In genomic region chr1:55050283-55050682, GRCh38 we compare ENCODE assay signal across 16 cellular contexts. TPM values are rescaled to one million over a fixed set of nuclear protein-coding genes. Genes with fewer than 3 reads are reported as not detected.
DNase-seq lines count a peak whose midpoint lies in the region; ATAC-seq and TF ChIP-seq lines count a peak whose summit lies in the region.
"Had no signal": no experiment of that assay in that cellular context is flagged by ENCODE, and none has a peak within 500 bp of the region (broad histone marks: within the 10 kb centered on the region; RNA-seq: fewer than 3 reads in every experiment).

No MANE protein-coding gene starts in this region.

- H3K4me3 ChIP-seq in left ventricle myocardium inferior (no peak overlapping the region), spleen (no peak overlapping the region)
- H3K4me3 ChIP-seq: ovary, uterus had no signal

- no peak for TF ChIP-seq POLR2A in spleen (IDR thresholded peaks at IDR 0.05)

- 55 to 72% (median 67%) methylated on average over 8 to 9 of the region's 9 CpGs for WGBS in spleen, 5 donors

- CTCF ChIA-PET in RWPE1 (lab: Yijun Ruan, JAX), result no interaction called here

- intact Hi-C loops in Right ventricle myocardium inferior (cut with DNase I), result no loop called here
- intact Hi-C loops in left ventricle myocardium inferior (cut with micrococcal nuclease), result no loop called here
- intact Hi-C loops in spleen (cut with DNase I; ENCODE audit: low total_unique reads), result no loop called here

- H3K9me3 ChIP-seq in left ventricle myocardium inferior (replicated peaks), result no peaks in the 10 kb centered on the region
- no peaks in the 10 kb centered on the region for H3K9me3 ChIP-seq in spleen
- H3K9me3 ChIP-seq: ovary, uterus had no signal

- POLR2A ChIA-PET in RWPE1 (lab: Yijun Ruan, JAX; ENCODE audit: low non-redundant PET), result no interaction called here

- H3K27me3 ChIP-seq in left ventricle myocardium inferior (ENCODE audit: low read depth) (peaks cover 5% of the 10 kb centered on the region), spleen (replicated peaks in 1 of 7) (no peaks in the 10 kb centered on the region)
- H3K27me3 ChIP-seq: ovary, uterus had no signal

- ATAC-seq in Right ventricle myocardium inferior (peak; percentile 15), HG03175 (IDR thresholded peaks at IDR 0.05; ENCODE audit: unreplicated experiment) (no peak)

- no peaks in the 10 kb centered on the region for H3K36me3 ChIP-seq in left ventricle myocardium inferior
- H3K36me3 ChIP-seq in spleen, result peaks cover 0 to 23% (median 0%) of the 10 kb centered on the region in 6 donors
- H3K36me3 ChIP-seq: ovary, uterus had no signal

- H3K4me1 ChIP-seq in left ventricle myocardium inferior, result peaks cover 36% of the 10 kb centered on the region
- H3K4me1 ChIP-seq in spleen, result peaks cover 0 to 20% (median 3%) of the 10 kb centered on the region in 6 donors
- H3K4me1 ChIP-seq: uterus had no signal

- TF ChIP-seq CTCF in left ventricle myocardium inferior (IDR thresholded peaks at IDR 0.05; ENCODE audit: borderline replicate concordance), result no peak
- TF ChIP-seq CTCF in RWPE1 (conservative IDR thresholded peaks at IDR 0.05; ENCODE audit: low read depth), result no peak
- no peak for TF ChIP-seq CTCF in spleen (IDR thresholded peaks at IDR 0.05 in 8 of 11, conservative IDR thresholded peaks at IDR 0.05 in 3 of 11)

- DNase-seq in Right ventricle myocardium inferior (ENCODE audit: missing footprints) (no peak), left ventricle myocardium inferior (no peak), RWPE1 (ENCODE audit: low spot score) (no peak), fibroblast of peridontal ligament (ENCODE audit: extremely low read depth) (peak; percentile 80), superior temporal gyrus (ENCODE audit: extremely low spot score) (peak; percentile 30), spleen (no peak)
- no peak for DNase-seq in activated CD8-positive, alpha-beta memory T cell treated with anti-CD3 and anti-CD28 coated beads, Interleukin-2, amount 50 U/mL, for 48 hours
- DNase-seq: ACHN; activated naive CD8-positive, alpha-beta T cell treated with anti-CD3 and anti-CD28 coated beads for 36 hours; DMS53; HCEC 1CT; NCI-H146; uterus had no signal

- H3K27ac ChIP-seq in left ventricle myocardium inferior (replicated peaks) (no peak overlapping the region), RWPE1 (peak overlapping the region; percentile 43), spleen (no peak overlapping the region)
- H3K27ac ChIP-seq: ovary, uterus had no signal

RNA-seq across cellular contexts. Expression of gene PCSK9, which starts 10.9 kb away (rescaled TPM):
- total RNA-seq in Right ventricle myocardium inferior (not detected), left ventricle myocardium inferior (not detected), spleen (under 1 TPM in 5 of 7 donors, not detected in 2; 0.10 to 0.85 (median 0.18) TPM)
- under 1 TPM in 2 of 3 donors, not detected in 1; 0.03 to 0.26 TPM for polyA plus RNA-seq in spleen
- total RNA-seq: activated CD8-positive, alpha-beta memory T cell treated with anti-CD3 and anti-CD28 coated beads for 36 hours; activated naive CD8-positive, alpha-beta T cell treated with anti-CD3 and anti-CD28 coated beads for 36 hours had no signal

RNA-seq across cellular contexts. Expression of gene BSND, which starts 51.5 kb away (rescaled TPM):
- not detected for total RNA-seq in Right ventricle myocardium inferior
- total RNA-seq in left ventricle myocardium inferior, result not detected
- total RNA-seq in spleen, result under 1 TPM in 3 of 7 donors, not detected in 4; 0.09 to 0.20 (median 0.15) TPM
- under 1 TPM in 2 of 3 donors, not detected in 1; 0.02 to 0.03 TPM for polyA plus RNA-seq in spleen
- total RNA-seq: activated CD8-positive, alpha-beta memory T cell treated with anti-CD3 and anti-CD28 coated beads for 36 hours; activated naive CD8-positive, alpha-beta T cell treated with anti-CD3 and anti-CD28 coated beads for 36 hours; uterus had no signal

Comparison
In these comparisons a context has a peak if more than half of its experiments do, and no peak if none do; other contexts are left out.
1. DNase-seq: peak in fibroblast of peridontal ligament (single experiment) and superior temporal gyrus (single experiment); none in Right ventricle myocardium inferior (single experiment), left ventricle myocardium inferior (single experiment), RWPE1 (single experiment), activated CD8-positive, alpha-beta memory T cell treated with anti-CD3 and anti-CD28 coated beads, Interleukin-2, amount 50 U/mL, for 48 hours (single experiment) and spleen (single experiment).